9 cellular contexts compared by ENCODE assay signal in the genomic region with DNA sequence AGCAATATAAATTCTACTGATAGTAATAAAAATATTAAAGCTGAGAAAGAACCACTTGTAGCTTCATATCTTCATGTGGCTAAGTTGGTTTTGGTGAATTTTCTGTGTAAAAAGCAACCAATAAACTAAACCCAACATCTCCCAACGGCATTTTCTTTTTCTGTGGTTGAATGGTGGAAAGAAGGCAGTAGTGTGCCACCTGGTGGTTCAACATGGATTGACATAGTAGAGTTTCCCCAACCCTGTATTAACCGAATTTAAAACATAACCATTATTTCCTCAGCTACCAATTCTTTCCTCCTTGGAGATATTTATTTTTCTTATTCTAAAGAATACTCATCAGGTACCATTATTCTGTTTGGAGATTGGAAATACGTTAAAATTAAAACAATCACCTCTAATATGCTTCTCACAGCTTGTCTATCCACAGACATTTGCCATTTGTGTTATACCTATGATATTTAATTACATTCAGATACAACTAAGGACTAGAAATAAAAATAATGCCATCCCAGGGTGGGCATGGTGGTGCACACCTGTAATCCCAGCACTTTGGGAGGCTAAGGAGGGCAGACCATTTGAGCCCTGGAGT.
DNase-seq lines count a peak whose midpoint lies in the region; ATAC-seq, FAIRE-seq and TF ChIP-seq lines count a peak whose summit lies in the region.
"Had no signal": no experiment of that assay in that cellular context is flagged by ENCODE, and none has a peak within 500 bp of the region (broad histone marks: within the 10 kb centered on the region; RNA-seq: fewer than 3 reads in every experiment).

No MANE protein-coding gene starts in this region.

- H3K79me2 ChIP-seq in HepG2 (ENCODE audit: insufficient read depth, low read length) = no peaks in the 10 kb centered on the region

- TF ChIP-seq EP300 in HepG2 (IDR thresholded peaks at IDR 0.05; ENCODE audit: low read depth in 2 of 2, low read length in 2 of 2) (no peak), HepG2 (CRISPR knock-in tag; IDR thresholded peaks at IDR 0.05; ENCODE audit: borderline replicate concordance) (no peak), stomach (IDR thresholded peaks at IDR 0.05) (no peak)

- H3K4me1 ChIP-seq in RWPE2 (ENCODE audit: insufficient read depth, poor library complexity, severe bottlenecking) = no peaks in the 10 kb centered on the region
- no peaks in the 10 kb centered on the region for H3K4me1 ChIP-seq in breast epithelium
- no peaks in the 10 kb centered on the region for H3K4me1 ChIP-seq in HepG2 (ENCODE audit: insufficient read depth, low read length)
- peaks cover 0 to 6% (median 0%) of the 10 kb centered on the region in 4 donors for H3K4me1 ChIP-seq in stomach
- H3K4me1 ChIP-seq: BLaER1 had no signal

- BruUV-seq in HepG2 (replicated peaks; lab: Mats Ljungman, UMichigan) = no TSS peak

- ATAC-seq in GM19463 (IDR thresholded peaks at IDR 0.05; ENCODE audit: unreplicated experiment) (peak; percentile 82), RWPE2 (ENCODE audit: low read depth) (no peak; the same call in 2 of the 3 replicates), HepG2 (peak; percentile 69)

- H3K9me3 ChIP-seq in RWPE2 (ENCODE audit: severe bottlenecking) (no peaks in the 10 kb centered on the region), breast epithelium (no peaks in the 10 kb centered on the region), HepG2 (ENCODE audit: low read length) (no peaks in the 10 kb centered on the region), stomach (no peaks in the 10 kb centered on the region)
- H3K9me3 ChIP-seq: BLaER1 had no signal

- no peak overlapping the region for H3K9ac ChIP-seq in HepG2 (ENCODE audit: insufficient read depth, low read depth, low read length)
- H3K9ac ChIP-seq: BLaER1 had no signal

- FAIRE-seq in HepG2 (lab: Jason Lieb, UNC) = peak; percentile 53

- H3K36me3 ChIP-seq in RWPE2 (ENCODE audit: low read depth) (no peaks in the 10 kb centered on the region), breast epithelium (no peaks in the 10 kb centered on the region), HepG2 (replicated peaks in 1 of 2; ENCODE audit: control insufficient read depth in 1 of 2, insufficient read depth in 2 of 2, low read length in 2 of 2) (no peaks in the 10 kb centered on the region), stomach (no peaks in the 10 kb centered on the region)
- H3K36me3 ChIP-seq: BLaER1 had no signal

- H3K4me3 ChIP-seq in RWPE2 (ENCODE audit: severe bottlenecking) = no peak overlapping the region
- H3K4me3 ChIP-seq in breast epithelium = no peak overlapping the region
- H3K4me3 ChIP-seq in HepG2 (replicated peaks in 1 of 3; ENCODE audit: insufficient read depth in 1 of 3, low read depth in 2 of 3, low read length in 3 of 3) = no peak overlapping the region
- H3K4me3 ChIP-seq in stomach = no peak overlapping the region
- H3K4me3 ChIP-seq: BLaER1 had no signal

- H3K4me2 ChIP-seq in HepG2 (ENCODE audit: low read depth, low read length) = no peak overlapping the region
- H3K4me2 ChIP-seq: BLaER1 had no signal

- H4K20me1 ChIP-seq in HepG2 (ENCODE audit: insufficient read depth, low read length) = no peaks in the 10 kb centered on the region
- H4K20me1 ChIP-seq: BLaER1 had no signal

- DNase-seq in NCI-H1092 treated with DMSO at 0.1 percent for 48 hours (lab: John Stamatoyannopoulos, UW) = peak; percentile 3
- no peak for DNase-seq in NCI-H1092 (lab: John Stamatoyannopoulos, UW)
- DNase-seq in HS-27A (ENCODE audit: low read depth) = peak; percentile 11
- no peak for DNase-seq in RWPE2 (ENCODE audit: low spot score)
- no peak for DNase-seq in breast epithelium (ENCODE audit: low spot score in 2 of 2)
- peak; percentile 53 for DNase-seq in HepG2 (ENCODE audit: low spot score)
- DNase-seq in stomach = peak; percentile 42

- 1% methylated on average over 3 of the region's 3 CpGs for WGBS in HepG2 (ENCODE audit: low lambda C conversion rate)
- WGBS in stomach, 5 donors = 2% methylated on average over 3 of the region's 3 CpGs

- no peaks in the 10 kb centered on the region for H3K27me3 ChIP-seq in RWPE2 (ENCODE audit: insufficient read depth, poor library complexity, severe bottlenecking)
- no peaks in the 10 kb centered on the region for H3K27me3 ChIP-seq in breast epithelium
- no peaks in the 10 kb centered on the region for H3K27me3 ChIP-seq in HepG2 (ENCODE audit: control insufficient read depth in 1 of 2, insufficient read depth in 2 of 2, low read length in 2 of 2)
- H3K27me3 ChIP-seq in stomach = peaks cover 0 to 16% (median 0%) of the 10 kb centered on the region in 3 donors
- H3K27me3 ChIP-seq: BLaER1 had no signal

- intact Hi-C loops in breast epithelium (cut with DNase I; ENCODE audit: low total_unique reads) = no loop called here
- intact Hi-C loops in HepG2 (cut with micrococcal nuclease; ENCODE audit: unreplicated experiment) = loop anchor here (1.0 to 10.0 kb wide), 3 partner anchors 88 to 495 kb away; a partner anchor contains a TSS
- intact Hi-C loops in stomach (cut with DNase I; ENCODE audit: low total_unique reads) = no loop called here

- TF ChIP-seq CTCF in RWPE2 (IDR thresholded peaks at IDR 0.05; ENCODE audit: poor library complexity, severe bottlenecking) = peak; percentile 85
- TF ChIP-seq CTCF in breast epithelium (IDR thresholded peaks at IDR 0.05) = peak; percentile 45 to 63 (median 51)
- peak; percentile 69 for TF ChIP-seq CTCF in HepG2 (CRISPR knock-in tag; IDR thresholded peaks at IDR 0.05)
- peak in 5 of 7 experiments; percentile 38 to 81 (median 68) for TF ChIP-seq CTCF in stomach (IDR thresholded peaks at IDR 0.05)

- POLR2A ChIA-PET in HepG2 (lab: Yijun Ruan, JAX) = no interaction called here

- CTCF ChIA-PET in HepG2 (lab: Yijun Ruan, JAX; ENCODE audit: low intra/inter-chr PET ratio, low total read pairs) = interaction anchor here (1.2 to 4.5 kb wide), 2 partner anchors 25 to 88 kb away, joined by 3 to 92 read pairs; no protein-coding TSS in a partner anchor

- H3K27ac ChIP-seq in RWPE2 (ENCODE audit: poor library complexity, severe bottlenecking) (no peak overlapping the region), breast epithelium (no peak overlapping the region), HepG2 (ENCODE audit: extremely low read length, insufficient read depth, low read length) (no peak overlapping the region), stomach (no peak overlapping the region)
- H3K27ac ChIP-seq: BLaER1 had no signal

- TF ChIP-seq POLR2A in breast epithelium (IDR thresholded peaks at IDR 0.05) = no peak
- no peak for TF ChIP-seq POLR2A in HepG2 (IDR thresholded peaks at IDR 0.05; ENCODE audit: insufficient read depth in 1 of 2, low read depth in 2 of 2, low read length in 2 of 2)
- TF ChIP-seq POLR2A in stomach (IDR thresholded peaks at IDR 0.05) = no peak

- in situ Hi-C loops in HepG2 (cut with HindIII; ENCODE audit: extremely low pct_ligation_motif_present, low pct_unique_long_range_greater_than_20kb) = no loop called here

- H2AFZ ChIP-seq in HepG2 (ENCODE audit: low read length) = no peak overlapping the region

- TF ChIP-seq RAD21 in HepG2 (CRISPR knock-in tag; IDR thresholded peaks at IDR 0.05) = 0 out of 2 replicates have a peak, but pooled peaks have one; percentile 23

TF ChIP-seq in HepG2, 621 proteins besides CTCF, POLR2A, EP300 and RAD21:
- TF ChIP-seq SMC3 (IDR thresholded peaks at IDR 0.05; ENCODE audit: low read length) (peak; percentile 90), YEATS4 (CRISPR knock-in tag; IDR thresholded peaks at IDR 0.05; ENCODE audit: borderline replicate concordance) (no peak), ZNF841 (CRISPR knock-in tag; IDR thresholded peaks at IDR 0.05; ENCODE audit: borderline replicate concordance) (no peak), CHD2 (IDR thresholded peaks at IDR 0.05; ENCODE audit: low read depth, low read length) (no peak), STAG1 (CRISPR knock-in tag; IDR thresholded peaks at IDR 0.05) (peak; percentile 69)
- TF ChIP-seq, protein P1, sequence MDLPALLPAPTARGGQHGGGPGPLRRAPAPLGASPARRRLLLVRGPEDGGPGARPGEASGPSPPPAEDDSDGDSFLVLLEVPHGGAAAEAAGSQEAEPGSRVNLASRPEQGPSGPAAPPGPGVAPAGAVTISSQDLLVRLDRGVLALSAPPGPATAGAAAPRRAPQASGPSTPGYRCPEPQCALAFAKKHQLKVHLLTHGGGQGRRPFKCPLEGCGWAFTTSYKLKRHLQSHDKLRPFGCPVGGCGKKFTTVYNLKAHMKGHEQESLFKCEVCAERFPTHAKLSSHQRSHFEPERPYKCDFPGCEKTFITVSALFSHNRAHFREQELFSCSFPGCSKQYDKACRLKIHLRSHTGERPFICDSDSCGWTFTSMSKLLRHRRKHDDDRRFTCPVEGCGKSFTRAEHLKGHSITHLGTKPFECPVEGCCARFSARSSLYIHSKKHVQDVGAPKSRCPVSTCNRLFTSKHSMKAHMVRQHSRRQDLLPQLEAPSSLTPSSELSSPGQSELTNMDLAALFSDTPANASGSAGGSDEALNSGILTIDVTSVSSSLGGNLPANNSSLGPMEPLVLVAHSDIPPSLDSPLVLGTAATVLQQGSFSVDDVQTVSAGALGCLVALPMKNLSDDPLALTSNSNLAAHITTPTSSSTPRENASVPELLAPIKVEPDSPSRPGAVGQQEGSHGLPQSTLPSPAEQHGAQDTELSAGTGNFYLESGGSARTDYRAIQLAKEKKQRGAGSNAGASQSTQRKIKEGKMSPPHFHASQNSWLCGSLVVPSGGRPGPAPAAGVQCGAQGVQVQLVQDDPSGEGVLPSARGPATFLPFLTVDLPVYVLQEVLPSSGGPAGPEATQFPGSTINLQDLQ (CRISPR knock-in tag; IDR thresholded peaks at IDR 0.05) = no peak
TF ChIP-seq in HepG2: peak in this region for 2.

Comparison
In these comparisons a context has a peak if more than half of its experiments do, and no peak if none do; other contexts are left out.
1. DNase-seq: peak in NCI-H1092 treated with DMSO at 0.1 percent for 48 hours (single experiment), HS-27A (single experiment), HepG2 (single experiment) and stomach (single experiment); none in NCI-H1092 (single experiment), RWPE2 (single experiment) and breast epithelium (0 of 2).
2. Peak in every context shown above with its lines, with median percentiles within 50 percentile points of each other: CTCF ChIP-seq.